In the genomic region with DNA sequence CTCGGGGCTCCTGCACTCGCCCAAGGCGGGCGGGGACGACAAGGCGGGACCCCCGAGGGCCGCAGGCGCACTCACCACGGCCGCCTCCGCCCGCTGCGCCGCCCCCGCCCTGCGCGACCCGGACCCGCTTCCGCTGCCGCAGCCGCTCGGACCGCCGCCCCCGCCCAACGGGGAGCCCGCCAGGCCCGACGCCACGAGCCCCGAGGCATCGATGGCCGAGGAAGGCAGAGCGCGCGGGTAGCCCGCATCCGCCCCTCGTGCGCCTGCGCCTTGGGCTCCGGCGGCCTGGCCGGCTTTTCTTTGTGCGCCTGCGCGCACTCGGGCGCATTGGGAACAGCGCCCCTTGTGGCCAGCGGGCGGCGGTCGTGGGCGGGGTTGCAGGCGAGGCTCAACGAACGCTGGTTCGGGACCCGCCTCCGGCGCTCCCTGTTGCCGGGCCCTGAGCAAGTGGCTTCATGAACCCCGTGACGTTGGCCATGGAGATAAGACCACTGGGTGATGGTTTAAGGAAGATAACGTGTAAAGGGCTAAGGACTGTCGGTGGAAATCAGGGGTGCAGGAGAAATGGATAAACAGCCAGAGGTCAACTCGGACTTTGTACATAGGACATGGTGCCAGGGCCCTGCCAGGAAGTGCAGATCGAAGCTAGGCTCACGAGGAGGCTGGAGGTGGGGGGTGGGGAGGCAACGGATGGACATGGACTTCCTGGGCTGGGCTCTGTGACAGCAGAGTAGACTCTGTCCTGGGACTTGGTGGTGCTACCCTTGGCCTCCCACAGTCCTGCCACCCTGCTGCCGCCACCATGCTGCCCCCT, we compare ENCODE assay signal across 8 cellular contexts. TPM values are rescaled to one million over a fixed set of nuclear protein-coding genes. Genes with fewer than 3 reads are reported as not detected.
DNase-seq lines count a peak whose midpoint lies in the region; ATAC-seq and TF ChIP-seq lines count a peak whose summit lies in the region.

A gene (plus strand): TSS at position 725 of the 814 bp plus-strand sequence. CDS start 78 bp downstream, at position 803.
A gene with protein sequence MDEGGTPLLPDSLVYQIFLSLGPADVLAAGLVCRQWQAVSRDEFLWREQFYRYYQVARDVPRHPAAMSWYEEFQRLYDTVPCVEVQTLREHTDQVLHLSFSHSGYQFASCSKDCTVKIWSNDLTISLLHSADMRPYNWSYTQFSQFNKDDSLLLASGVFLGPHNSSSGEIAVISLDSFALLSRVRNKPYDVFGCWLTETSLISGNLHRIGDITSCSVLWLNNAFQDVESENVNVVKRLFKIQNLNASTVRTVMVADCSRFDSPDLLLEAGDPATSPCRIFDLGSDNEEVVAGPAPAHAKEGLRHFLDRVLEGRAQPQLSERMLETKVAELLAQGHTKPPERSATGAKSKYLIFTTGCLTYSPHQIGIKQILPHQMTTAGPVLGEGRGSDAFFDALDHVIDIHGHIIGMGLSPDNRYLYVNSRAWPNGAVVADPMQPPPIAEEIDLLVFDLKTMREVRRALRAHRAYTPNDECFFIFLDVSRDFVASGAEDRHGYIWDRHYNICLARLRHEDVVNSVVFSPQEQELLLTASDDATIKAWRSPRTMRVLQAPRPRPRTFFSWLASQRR (minus strand): TSS at position 220 of the 814 bp plus-strand sequence. CDS start 655 bp downstream, outside the sequence.

- H3K27me3 ChIP-seq in adrenal gland (no peaks in the 10 kb centered on the region), upper lobe of left lung (no peaks in the 10 kb centered on the region)

- H3K4me3 ChIP-seq in GM12875 (ENCODE audit: low read depth, low read length) = peak within 1 kb of the TSS; percentile 94
- H3K4me3 ChIP-seq in adrenal gland = peak within 1 kb of the TSS; percentile 39 to 100 (median 74)
- H3K4me3 ChIP-seq in upper lobe of left lung = peak within 1 kb of the TSS; percentile 72 to 98 (median 90)

- peaks cover 26% of the 10 kb centered on the region in 2 donors for H3K4me1 ChIP-seq in adrenal gland (replicated peaks in 1 of 2)
- peaks cover 30 to 61% (median 35%) of the 10 kb centered on the region in 4 donors for H3K4me1 ChIP-seq in upper lobe of left lung

- TF ChIP-seq CTCF in GM12875 (IDR thresholded peaks at IDR 0.05; ENCODE audit: borderline replicate concordance, insufficient read depth, low read depth, low read length) (peak; percentile 99), adrenal gland (IDR thresholded peaks at IDR 0.05) (peak; percentile 85 to 100 (median 98)), upper lobe of left lung (IDR thresholded peaks at IDR 0.05) (peak; percentile 98 to 100 (median 99))

- no peaks in the 10 kb centered on the region for H3K9me3 ChIP-seq in adrenal gland (replicated peaks in 1 of 3)
- no peaks in the 10 kb centered on the region for H3K9me3 ChIP-seq in upper lobe of left lung

- H3K36me3 ChIP-seq in adrenal gland (replicated peaks in 1 of 2) (peaks cover 0 to 33% of the 10 kb centered on the region in 2 donors), upper lobe of left lung (peaks cover 18 to 34% (median 33%) of the 10 kb centered on the region in 4 donors)

- 4 to 16% (median 9%) methylated on average over 17 to 74 of the region's 74 CpGs for WGBS in adrenal gland, 4 donors
- 4 to 16% methylated on average over 16 to 19 of the region's 74 CpGs for WGBS in upper lobe of left lung, 2 donors

- peak; percentile 92 to 98 (median 97) for DNase-seq in NCI-H1417 (lab: John Stamatoyannopoulos, UW)
- peak; percentile 88 for DNase-seq in SW480 (ENCODE audit: low spot score)
- peak; percentile 93 to 97 (median 95) for DNase-seq in adrenal gland
- peak; percentile 96 for DNase-seq in left cardiac atrium
- DNase-seq in posterior cingulate gyrus = peak; percentile 86 to 99 (median 92)
- DNase-seq in upper lobe of left lung = peak; percentile 95 to 99

- TF ChIP-seq EP300 in upper lobe of left lung (IDR thresholded peaks at IDR 0.05) = no peak

- intact Hi-C loops in adrenal gland (cut with DNase I) (loop anchor here (5.0 to 10.0 kb wide), 4 partner anchors 60 to 100 kb away; a partner anchor contains a TSS), left cardiac atrium (cut with DNase I) (loop anchor here (5.0 to 10.0 kb wide), 2 partner anchors 50 to 88 kb away; a partner anchor contains a TSS), posterior cingulate gyrus (cut with DNase I) (loop anchor here (10.0 kb wide), 2 partner anchors 100 to 150 kb away; a partner anchor contains a TSS)

- ATAC-seq in HG02763 (IDR thresholded peaks at IDR 0.05; ENCODE audit: unreplicated experiment) (peak; percentile 81), left cardiac atrium (peak; percentile 74 to 75), upper lobe of left lung (ENCODE audit: low FRiP score in 2 of 2) (peak; percentile 87 to 94)

- H3K27ac ChIP-seq in adrenal gland = peak within 1 kb of the TSS; percentile 46 to 99 (median 85)
- peak within 1 kb of the TSS; percentile 89 to 96 (median 92) for H3K27ac ChIP-seq in upper lobe of left lung

- TF ChIP-seq POLR2A in adrenal gland (IDR thresholded peaks at IDR 0.05) = peak; percentile 78 to 82
- TF ChIP-seq POLR2A in upper lobe of left lung (IDR thresholded peaks at IDR 0.05) = peak in 2 of 4 donors; percentile 45 to 87

RNA-seq across cellular contexts. Expression of the first gene that starts in this region (rescaled TPM):
- total RNA-seq in adrenal gland = 1 to 10 TPM in 1 of 8 donors, under 1 TPM in 1, not detected in 6; 0.68 to 5.5 TPM
- 1 to 10 TPM; 1.1 to 4.3 (median 3.3) TPM for polyA plus RNA-seq in adrenal gland
- 1 to 10 TPM in 1 of 2 donors, under 1 TPM in 1; 0.88 to 3.5 TPM for total RNA-seq in left cardiac atrium
- 1 to 10 TPM in 3 of 6 donors, not detected in 3; 1.8 to 4.4 (median 2.1) TPM for total RNA-seq in upper lobe of left lung

RNA-seq across cellular contexts. Expression of the second gene that starts in this region (rescaled TPM):
- total RNA-seq in adrenal gland (100 to 1,000 TPM in 7 of 8 donors, 10 to 100 TPM in 1; 91.6 to 257 (median 205) TPM), left cardiac atrium (100 to 1,000 TPM in 1 of 2 donors, 10 to 100 TPM in 1; 98.4 to 130 TPM), upper lobe of left lung (100 to 1,000 TPM in 5 of 6 donors, 10 to 100 TPM in 1; 93.3 to 191 (median 153) TPM)
- polyA plus RNA-seq in adrenal gland = 100 to 1,000 TPM in 2 of 3 donors, 10 to 100 TPM in 1; 19.2 to 153 (median 125) TPM

Comparison
In these comparisons a context has a peak if more than half of its experiments do, and no peak if none do; other contexts are left out.
1. Peak in every context shown above with its lines: DNase-seq, ATAC-seq, H3K4me3 ChIP-seq and H3K27ac ChIP-seq.